ENCODE assay signal across 23 cellular contexts in the genomic region with DNA sequence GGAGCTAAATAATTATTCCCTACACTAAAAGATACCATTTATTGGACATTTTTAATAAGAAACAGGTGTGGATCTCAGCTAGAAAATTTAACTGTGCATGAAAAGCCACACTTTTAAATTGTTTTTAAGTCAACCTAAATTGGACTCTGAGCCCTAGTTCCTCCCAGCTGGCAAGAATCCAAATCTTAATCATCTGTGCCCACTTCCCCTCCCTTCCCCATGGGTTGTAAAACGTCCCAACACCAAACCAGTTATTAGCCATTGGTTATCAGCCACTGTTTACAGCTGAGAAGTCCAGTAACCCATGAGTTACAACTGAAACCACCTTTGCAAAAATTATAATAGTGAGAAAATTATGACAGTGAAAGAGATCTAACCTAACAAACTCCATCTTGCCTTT.
"Had no signal": no experiment of that assay in that cellular context is flagged by ENCODE, and none has a peak within 500 bp of the region (broad histone marks: within the 10 kb centered on the region; RNA-seq: fewer than 3 reads in every experiment).

No MANE protein-coding gene starts in this region.

- H3K27ac Mint-ChIP-seq: natural killer cell treated with Interleukin-12 subunit alpha and Interleukin-12 subunit beta and Interleukin-15 and Interleukin-18, amount 100 ng/mL, for 72 hours; progenitor cell of endocrine pancreas; stimulated activated naive B cell treated with anti-CD40 and anti-IgM and Interleukin-4, amounts not matched to agents 10 μg/mL and 1 μg/mL and 100 μg/mL, for 72 hours had no signal

- H3K9me3 Mint-ChIP-seq: natural killer cell treated with Interleukin-12 subunit alpha and Interleukin-12 subunit beta and Interleukin-15 and Interleukin-18, amount 100 ng/mL, for 72 hours had no signal

- H3K36me3 Mint-ChIP-seq: natural killer cell treated with Interleukin-12 subunit alpha and Interleukin-12 subunit beta and Interleukin-15 and Interleukin-18, amount 100 ng/mL, for 72 hours had no signal

- H3K4me3 Mint-ChIP-seq: natural killer cell treated with Interleukin-12 subunit alpha and Interleukin-12 subunit beta and Interleukin-15 and Interleukin-18, amount 100 ng/mL, for 72 hours; stimulated activated naive B cell treated with anti-CD40 and anti-IgM and Interleukin-4, amounts not matched to agents 10 μg/mL and 1 μg/mL and 100 μg/mL, for 72 hours had no signal

- H3K27me3 Mint-ChIP-seq: progenitor cell of endocrine pancreas had no signal

- DNase-seq: colonic mucosa; dermis blood vessel endothelial cell; esophagus squamous epithelium; glutamatergic neuron; kidney; left cardiac atrium; left ventricle myocardium superior; mesenchymal stem cell; midbrain; occipital lobe; pancreas; right lobe of liver; spleen; stimulated activated CD4-positive, alpha-beta T cell treated with anti-CD3 and anti-CD28 coated beads, Interleukin-15, amount 100 ng/mL, for 24 hours; stimulated activated CD4-positive, alpha-beta T cell treated with anti-CD3 and anti-CD28 coated beads, Interleukin-1b, Interleukin-23, amount 100 ng/mL, for 48 hours; stimulated activated CD4-positive, alpha-beta T cell treated with anti-CD3 and anti-CD28 coated beads, Interleukin-4, amount 100 ng/mL, for 24 hours; stimulated activated naive B cell treated with anti-CD40 and anti-IgM and Interleukin-4, amounts not matched to agents 10 μg/mL and 1 μg/mL and 100 μg/mL, for 72 hours; stomach; substantia nigra; transverse colon had no signal

- ATAC-seq: gastroesophageal sphincter; left cardiac atrium; left ventricle myocardium superior; natural killer cell treated with Interleukin-12 subunit alpha and Interleukin-12 subunit beta and Interleukin-15 and Interleukin-18, amount 100 ng/mL, for 72 hours; pancreas; right lobe of liver; stimulated activated naive B cell treated with anti-CD40 and anti-IgM and Interleukin-4, amounts not matched to agents 10 μg/mL and 1 μg/mL and 100 μg/mL, for 72 hours had no signal
